In genomic region chr11:63738720-63739360, GRCh38 we compare ENCODE assay signal across 8 cellular contexts. TPM values are rescaled to one million over a fixed set of nuclear protein-coding genes. Genes with fewer than 3 reads are reported as not detected.
DNase-seq lines count a peak whose midpoint lies in the region; ATAC-seq and TF ChIP-seq lines count a peak whose summit lies in the region.

No MANE protein-coding gene starts in this region.

- H3K27ac Mint-ChIP-seq in activated CD4-positive, alpha-beta memory T cell treated with anti-CD3 and anti-CD28 coated beads, Interleukin-2, amount 10 ng/mL, durations not matched to agents 7 days and 5 days: no peak overlapping the region
- no peak overlapping the region for H3K27ac Mint-ChIP-seq in effector memory CD8-positive, alpha-beta T cell

- H3K27me3 Mint-ChIP-seq in activated CD4-positive, alpha-beta memory T cell treated with anti-CD3 and anti-CD28 coated beads, Interleukin-2, amount 10 ng/mL, durations not matched to agents 7 days and 5 days: no peaks in the 10 kb centered on the region
- H3K27me3 Mint-ChIP-seq in effector memory CD8-positive, alpha-beta T cell: no peaks in the 10 kb centered on the region

- H3K9me3 ChIP-seq in HAP-1 (no peaks in the 10 kb centered on the region), mucosa of descending colon (no peaks in the 10 kb centered on the region)

- no peak overlapping the region for H3K4me3 Mint-ChIP-seq in activated CD4-positive, alpha-beta memory T cell treated with anti-CD3 and anti-CD28 coated beads, Interleukin-2, amount 10 ng/mL, durations not matched to agents 7 days and 5 days
- H3K4me3 Mint-ChIP-seq in effector memory CD8-positive, alpha-beta T cell: no peak overlapping the region

- in situ Hi-C loops in HAP-1 (cut with MboI; ENCODE audit: low sequenced_read_pairs): no loop called here

- peaks cover 2% of the 10 kb centered on the region for H3K4me1 Mint-ChIP-seq in activated CD4-positive, alpha-beta memory T cell treated with anti-CD3 and anti-CD28 coated beads, Interleukin-2, amount 10 ng/mL, durations not matched to agents 7 days and 5 days
- H3K4me1 Mint-ChIP-seq in effector memory CD8-positive, alpha-beta T cell (ENCODE audit: low read depth in 2 of 2): peaks cover 2 to 3% of the 10 kb centered on the region in 2 donors

- peak; percentile 49 for ATAC-seq in effector memory CD8-positive, alpha-beta T cell (replicated peaks)
- ATAC-seq in mucosa of descending colon: peak; percentile 84
- no peak for ATAC-seq in HG03175 (IDR thresholded peaks at IDR 0.05; ENCODE audit: unreplicated experiment)

- no peaks in the 10 kb centered on the region for H3K36me3 ChIP-seq in HAP-1 (replicated peaks)
- no peaks in the 10 kb centered on the region for H3K36me3 ChIP-seq in mucosa of descending colon (ENCODE audit: low read depth)

- POLR2A ChIA-PET in activated CD4-positive, alpha-beta memory T cell treated with anti-CD3 and anti-CD28 coated beads, Interleukin-2, amount 10 ng/mL, durations not matched to agents 7 days and 5 days (lab: Charles Lee): no interaction called here

- intact Hi-C loops in mucosa of descending colon (cut with DNase I, micrococcal nuclease): no loop called here

- H3K4me3 ChIP-seq in HAP-1 (no peak overlapping the region), mucosa of descending colon (no peak overlapping the region)

- no peaks in the 10 kb centered on the region for H3K27me3 ChIP-seq in HAP-1 (ENCODE audit: low read depth)

- DNase-seq in AML-193 (lab: John Stamatoyannopoulos, UW) (peak; percentile 60 to 67), HAP-1 (ENCODE audit: low spot score in 2 of 2) (peak; percentile 74 to 80), NCI-H526 (lab: John Stamatoyannopoulos, UW) (peak; percentile 49 to 81), mucosa of descending colon (peak in 2 of 3 donors; percentile 69 to 94)
- DNase-seq in activated CD4-positive, alpha-beta memory T cell treated with anti-CD3 and anti-CD28 coated beads, Interleukin-2, amount 10 ng/mL, durations not matched to agents 7 days and 5 days: peak; percentile 66
- DNase-seq in effector memory CD8-positive, alpha-beta T cell: peak; percentile 58 to 65 (median 63)
- DNase-seq in stimulated activated CD8-positive, alpha-beta memory T cell treated with anti-CD3 and anti-CD28 coated beads, Interleukin-7, amount 100 ng/mL, for 1 hour (ENCODE audit: low read depth in 2 of 2): peak; percentile 27 to 32

- TF ChIP-seq CTCF in mucosa of descending colon (IDR thresholded peaks at IDR 0.05): peak; percentile 88

- H3K4me1 ChIP-seq in HAP-1 (no peaks in the 10 kb centered on the region), mucosa of descending colon (ENCODE audit: low read depth) (no peaks in the 10 kb centered on the region)

- CTCF ChIA-PET in activated CD4-positive, alpha-beta memory T cell treated with anti-CD3 and anti-CD28 coated beads, Interleukin-2, amount 10 ng/mL, durations not matched to agents 7 days and 5 days (lab: Charles Lee): interaction anchor here (0.7 to 3.5 kb wide), 28 partner anchors 9 to 707 kb away, joined by 3 to 30 read pairs (median 5); partner anchors contain the start of gene RTN3

- H3K36me3 Mint-ChIP-seq in activated CD4-positive, alpha-beta memory T cell treated with anti-CD3 and anti-CD28 coated beads, Interleukin-2, amount 10 ng/mL, durations not matched to agents 7 days and 5 days (ENCODE audit: low read depth): no peaks in the 10 kb centered on the region
- peaks cover 3% of the 10 kb centered on the region for H3K36me3 Mint-ChIP-seq in effector memory CD8-positive, alpha-beta T cell (ENCODE audit: insufficient read depth)

- no peaks in the 10 kb centered on the region for H3K9me3 Mint-ChIP-seq in activated CD4-positive, alpha-beta memory T cell treated with anti-CD3 and anti-CD28 coated beads, Interleukin-2, amount 10 ng/mL, durations not matched to agents 7 days and 5 days
- H3K9me3 Mint-ChIP-seq in effector memory CD8-positive, alpha-beta T cell: no peaks in the 10 kb centered on the region

RNA-seq across cellular contexts. Expression of gene ZFTA, which starts 29.7 kb away (rescaled TPM):
- total RNA-seq in activated CD4-positive, alpha-beta memory T cell treated with anti-CD3 and anti-CD28 coated beads, Interleukin-2, amount 10 ng/mL, durations not matched to agents 7 days and 5 days: 1 to 10 TPM; 1.1 to 1.7 TPM
- total RNA-seq in mucosa of descending colon: 10 to 100 TPM in 1 of 3 donors, 1 to 10 TPM in 2; 4.8 to 27.1 (median 5.4) TPM

RNA-seq across cellular contexts. Expression of gene RTN3, which starts 57.5 kb away (rescaled TPM):
- total RNA-seq in activated CD4-positive, alpha-beta memory T cell treated with anti-CD3 and anti-CD28 coated beads, Interleukin-2, amount 10 ng/mL, durations not matched to agents 7 days and 5 days: 10 to 100 TPM; 68.2 to 75.6 TPM
- total RNA-seq in mucosa of descending colon: 100 to 1,000 TPM; 111 to 129 (median 115) TPM

Comparison
In these comparisons a context has a peak if more than half of its experiments do, and no peak if none do; other contexts are left out.
1. DNase-seq: peak in every context shown above with its lines; median percentile 82 in mucosa of descending colon; 77 in HAP-1; 66 in activated CD4-positive, alpha-beta memory T cell treated with anti-CD3 and anti-CD28 coated beads, Interleukin-2, amount 10 ng/mL, durations not matched to agents 7 days and 5 days; 65 in NCI-H526; 64 in AML-193; 63 in effector memory CD8-positive, alpha-beta T cell; 30 in stimulated activated CD8-positive, alpha-beta memory T cell treated with anti-CD3 and anti-CD28 coated beads, Interleukin-7, amount 100 ng/mL, for 1 hour.